In the genomic region with DNA sequence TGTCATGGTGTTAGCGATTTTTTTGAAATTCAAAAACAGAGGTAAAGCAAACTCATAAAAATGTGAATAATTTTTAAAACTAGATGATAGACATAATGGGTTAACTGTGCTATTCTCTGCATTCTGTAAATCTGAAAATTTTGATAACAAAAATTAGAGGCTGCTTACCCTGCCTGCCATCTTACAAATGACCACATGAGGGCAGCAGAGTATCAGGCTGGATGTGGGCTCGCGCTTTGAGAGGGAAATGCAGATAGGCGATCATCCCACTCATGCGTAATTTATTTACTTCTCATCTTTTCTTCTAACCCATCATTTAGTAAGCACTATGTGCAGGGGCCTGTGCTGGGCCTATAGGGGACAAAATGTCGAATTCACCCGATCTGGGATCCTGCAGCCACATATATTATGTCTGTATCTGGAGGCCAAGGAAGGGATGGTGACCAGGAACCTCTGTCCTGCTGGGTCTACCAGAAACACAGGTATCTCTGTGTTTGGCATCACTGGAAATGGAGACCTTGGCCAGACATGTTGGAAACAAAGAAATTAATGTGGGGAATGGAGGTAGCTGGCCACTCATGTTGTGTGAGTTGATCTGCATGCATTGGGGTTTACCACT, we compare ENCODE assay signal across 8 cellular contexts. TPM values are rescaled to one million over a fixed set of nuclear protein-coding genes. Genes with fewer than 3 reads are reported as not detected.
DNase-seq lines count a peak whose midpoint lies in the region; ATAC-seq and TF ChIP-seq lines count a peak whose summit lies in the region.

No MANE protein-coding gene starts in this region.

- H3K27ac Mint-ChIP-seq in Calu3 (ENCODE audit: unreplicated experiment) (no peak overlapping the region), H9 (no peak overlapping the region)
- H3K27ac Mint-ChIP-seq in activated CD4-positive, alpha-beta memory T cell treated with anti-CD3 and anti-CD28 coated beads for 36 hours: no peak overlapping the region

- H3K36me3 ChIP-seq in mucosa of descending colon (ENCODE audit: low read depth): no peaks in the 10 kb centered on the region

- H3T11ph ChIP-seq in H9 (ENCODE audit: low read length): no peak overlapping the region

- H3K23me2 ChIP-seq in H9 (ENCODE audit: insufficient read length, low read depth, low read length, poor library complexity, severe bottlenecking): no peaks in the 10 kb centered on the region

- H3K23ac ChIP-seq in H9 (ENCODE audit: insufficient read length, low read depth, low read length): no peak overlapping the region

- DNase-seq in Calu3 (peak; percentile 69), H9 (no peak), NCI-H345 treated with DMSO at 0.1 percent for 48 hours (lab: John Stamatoyannopoulos, UW; ENCODE audit: unreplicated experiment) (peak; percentile 13), mucosa of descending colon (peak in 2 of 3 donors; percentile 62 to 81), cortex of kidney (lab: John Stamatoyannopoulos, UW) (no peak)
- peak; percentile 79 for DNase-seq in activated CD4-positive, alpha-beta memory T cell treated with anti-CD3 and anti-CD28 coated beads for 36 hours
- DNase-seq in effector CD4-positive, alpha-beta T cell: peak; percentile 69
- DNase-seq in stimulated activated CD8-positive, alpha-beta memory T cell treated with anti-CD3 and anti-CD28 coated beads, Interleukin-4, amount 100 ng/mL, for 48 hours: peak; percentile 82

- H2BK20ac ChIP-seq in H9 (ENCODE audit: low read depth, low read length, poor library complexity, severe bottlenecking): no peak overlapping the region

- no peak overlapping the region for H3K4me3 Mint-ChIP-seq in Calu3 (ENCODE audit: low read depth, unreplicated experiment)
- H3K4me3 Mint-ChIP-seq in H9: no peak overlapping the region
- no peak overlapping the region for H3K4me3 Mint-ChIP-seq in activated CD4-positive, alpha-beta memory T cell treated with anti-CD3 and anti-CD28 coated beads for 36 hours

- H3K79me2 ChIP-seq in H9 (ENCODE audit: insufficient read depth, low read length): no peaks in the 10 kb centered on the region

- H3K4me3 ChIP-seq in mucosa of descending colon: no peak overlapping the region

- WGBS in H9 (ENCODE audit: extremely low coverage, insufficient read length, low lambda C conversion rate): no CpG with 5 or more reads among the region's 7 CpGs

- TF ChIP-seq CTCF in Calu3 (IDR thresholded peaks at IDR 0.05; ENCODE audit: unreplicated experiment) (peak; percentile 81), H9 (conservative IDR thresholded peaks at IDR 0.05) (peak; percentile 99), mucosa of descending colon (IDR thresholded peaks at IDR 0.05) (peak; percentile 91)

- H2AFZ ChIP-seq in H9 (ENCODE audit: low read length): no peak overlapping the region

- no peak overlapping the region for H3K27ac ChIP-seq in H9 (ENCODE audit: insufficient read length, low read depth, low read length)

- H3K4ac ChIP-seq in H9 (ENCODE audit: low read depth, low read length): no peak overlapping the region

- H2AK5ac ChIP-seq in H9 (ENCODE audit: insufficient read length, low read length): no peak overlapping the region

- H3K79me1 ChIP-seq in H9 (ENCODE audit: insufficient read depth, low read depth, low read length, poor library complexity, severe bottlenecking): no peaks in the 10 kb centered on the region

- H3K9me3 Mint-ChIP-seq in Calu3 (ENCODE audit: low read depth, unreplicated experiment) (no peaks in the 10 kb centered on the region), H9 (no peaks in the 10 kb centered on the region; a peak in 1 of 5 replicates)
- no peaks in the 10 kb centered on the region for H3K9me3 Mint-ChIP-seq in activated CD4-positive, alpha-beta memory T cell treated with anti-CD3 and anti-CD28 coated beads for 36 hours

- H3K4me1 ChIP-seq in H9 (ENCODE audit: insufficient read depth, low read length): no peaks in the 10 kb centered on the region; the same call in 1 of the 2 replicates
- H3K4me1 ChIP-seq in mucosa of descending colon (ENCODE audit: low read depth): peaks cover 10% of the 10 kb centered on the region

- H4K91ac ChIP-seq in H9 (ENCODE audit: insufficient read length, low read depth, low read length): no peak overlapping the region

- no peak overlapping the region for H3K56ac ChIP-seq in H9 (ENCODE audit: insufficient read length, low read depth, low read length)

- H3K27me3 Mint-ChIP-seq in Calu3 (ENCODE audit: unreplicated experiment) (no peaks in the 10 kb centered on the region), H9 (ENCODE audit: low read depth) (peaks cover 21% of the 10 kb centered on the region)
- peaks cover 2% of the 10 kb centered on the region for H3K27me3 Mint-ChIP-seq in activated CD4-positive, alpha-beta memory T cell treated with anti-CD3 and anti-CD28 coated beads for 36 hours

- no peak overlapping the region for H2BK5ac ChIP-seq in H9 (ENCODE audit: insufficient read length, low read length)

- no peak overlapping the region for H2BK120ac ChIP-seq in H9 (ENCODE audit: low read depth, low read length, poor library complexity, severe bottlenecking)

- H3K14ac ChIP-seq in H9 (ENCODE audit: insufficient read depth, low read length): no peak overlapping the region

- H3K4me2 ChIP-seq in H9 (ENCODE audit: insufficient read depth, insufficient read length, low read length): no peak overlapping the region

- H4K5ac ChIP-seq in H9 (ENCODE audit: insufficient read length, low read depth, low read length): no peak overlapping the region

- H3K18ac ChIP-seq in H9 (ENCODE audit: insufficient read length, low read depth, low read length): no peak overlapping the region

- no peak overlapping the region for H2BK12ac ChIP-seq in H9 (ENCODE audit: insufficient read length, low read depth, low read length)

- H3K9me3 ChIP-seq in H9 (ENCODE audit: control insufficient read depth, low read depth, low read length) (no peaks in the 10 kb centered on the region), mucosa of descending colon (no peaks in the 10 kb centered on the region)

- no peak overlapping the region for H3K9ac ChIP-seq in H9 (ENCODE audit: extremely low read depth, insufficient read length, low read length)

- H2BK15ac ChIP-seq in H9 (ENCODE audit: low read depth, low read length): no peak overlapping the region

- CTCF ChIA-PET in Calu3 (lab: Charles Lee): interaction anchor here (1.7 kb wide), 1 partner anchor 331 kb away, joined by 8 read pairs; no protein-coding TSS in a partner anchor
- CTCF ChIA-PET in activated CD4-positive, alpha-beta memory T cell treated with anti-CD3 and anti-CD28 coated beads for 36 hours (lab: Charles Lee): interaction anchor here (0.5 to 10.4 kb wide), 11 partner anchors 9 to 392 kb away, joined by 3 to 176 read pairs (median 5); partner anchors contain the start of genes SRGAP3 and THUMPD3

- no peaks in the 10 kb centered on the region for H3K27me3 ChIP-seq in H9 (ENCODE audit: insufficient read depth, low read length)

- peak; percentile 84 for ATAC-seq in mucosa of descending colon

- H4K20me1 ChIP-seq in H9 (ENCODE audit: control insufficient read depth, insufficient read depth, insufficient read length): no peaks in the 10 kb centered on the region

- H3K36me3 Mint-ChIP-seq in Calu3 (ENCODE audit: insufficient read depth, unreplicated experiment) (no peaks in the 10 kb centered on the region), H9 (ENCODE audit: insufficient read depth in 1 of 3, low read depth in 3 of 3) (no peaks in the 10 kb centered on the region)
- no peaks in the 10 kb centered on the region for H3K36me3 Mint-ChIP-seq in activated CD4-positive, alpha-beta memory T cell treated with anti-CD3 and anti-CD28 coated beads for 36 hours

- intact Hi-C loops in Calu3 (cut with micrococcal nuclease; ENCODE audit: unreplicated experiment) (loop anchor here (1.0 kb wide), 2 partner anchors 96 to 331 kb away; no protein-coding TSS in a partner anchor), mucosa of descending colon (cut with DNase I, micrococcal nuclease) (loop anchor here (1.0 to 5.0 kb wide), 3 partner anchors 96 to 331 kb away; no protein-coding TSS in a partner anchor)
- intact Hi-C loops in activated CD4-positive, alpha-beta memory T cell treated with anti-CD3 and anti-CD28 coated beads for 36 hours (cut with micrococcal nuclease): loop anchor here (1.0 to 2.0 kb wide), 3 partner anchors 96 to 331 kb away; partner anchors contain the start of gene SRGAP3

- POLR2A ChIA-PET in activated CD4-positive, alpha-beta memory T cell treated with anti-CD3 and anti-CD28 coated beads for 36 hours (lab: Charles Lee): no interaction called here

- H3K4me1 Mint-ChIP-seq in Calu3 (ENCODE audit: low read depth, unreplicated experiment) (peaks cover under 1% of the 10 kb centered on the region), H9 (peaks cover 6 to 9% of the 10 kb centered on the region in 2 experiments; a peak in 3 of 4 replicates)
- peaks cover 3% of the 10 kb centered on the region for H3K4me1 Mint-ChIP-seq in activated CD4-positive, alpha-beta memory T cell treated with anti-CD3 and anti-CD28 coated beads for 36 hours (ENCODE audit: low read depth)

- H4K8ac ChIP-seq in H9 (replicated peaks; ENCODE audit: insufficient read length, low read depth, low read length): no peak overlapping the region

- no TSS peak for BruUV-seq in Calu3 (replicated peaks; lab: Mats Ljungman, UMichigan)

RNA-seq across cellular contexts. Expression of gene RAD18, which starts 7.8 kb away (rescaled TPM):
- total RNA-seq in Calu3 (2022) (20.7 and 25.8 TPM in 2 replicates), H9 (2021) (27.8 and 30.2 TPM in 2 replicates), mucosa of descending colon (10 to 100 TPM; 10.2 to 16.1 (median 12.5) TPM)
- total RNA-seq in activated CD4-positive, alpha-beta memory T cell treated with anti-CD3 and anti-CD28 coated beads for 36 hours: 10 to 100 TPM; 38.1 to 41.9 TPM

Comparison
In these comparisons a context has a peak if more than half of its experiments do, and no peak if none do; other contexts are left out.
1. DNase-seq: peak in Calu3 (single experiment), NCI-H345 treated with DMSO at 0.1 percent for 48 hours (single experiment), activated CD4-positive, alpha-beta memory T cell treated with anti-CD3 and anti-CD28 coated beads for 36 hours (single experiment), effector CD4-positive, alpha-beta T cell (single experiment), mucosa of descending colon (2 of 3) and stimulated activated CD8-positive, alpha-beta memory T cell treated with anti-CD3 and anti-CD28 coated beads, Interleukin-4, amount 100 ng/mL, for 48 hours (single experiment); none in H9 (single experiment) and cortex of kidney (single experiment).
2. Peak in every context shown above with its lines, with median percentiles within 50 percentile points of each other: CTCF ChIP-seq.